1 cellular context compared by ENCODE assay signal in genomic region chr5:157059093-157059539, GRCh38.
A peak's percentile ranks its signal among the peaks of the same experiment; 100 is the strongest.
TF ChIP-seq lines count a peak whose summit lies in the region.

Gene HAVCR1 (minus strand): TSS chr5:157059116. CDS start chr5:157057943, 1,173 bp downstream.

TF ChIP-seq in HepG2, 621 proteins besides CTCF, POLR2A, EP300 and RAD21 (continued from another document and continues in another):
- TF ChIP-seq HNF1B (CRISPR knock-in tag; IDR thresholded peaks at IDR 0.05) (peak; percentile 97), SRY (CRISPR knock-in tag; IDR thresholded peaks at IDR 0.05) (no peak), PCBP1 (IDR thresholded peaks at IDR 0.05; ENCODE audit: borderline replicate concordance, low read depth, low read length) (no peak), ZNF136 (CRISPR knock-in tag; IDR thresholded peaks at IDR 0.05; ENCODE audit: low read depth) (0 out of 2 replicates have a peak, but pooled peaks have one; percentile 37), FOXP4 (CRISPR knock-in tag; IDR thresholded peaks at IDR 0.05) (peak; percentile 22; the same call in 1 of the 2 replicates), ZNF343 (CRISPR knock-in tag; IDR thresholded peaks at IDR 0.05) (no peak), ZNF761 (CRISPR knock-in tag; conservative IDR thresholded peaks at IDR 0.05) (no peak), FOXO1 (CRISPR knock-in tag; IDR thresholded peaks at IDR 0.05) (peak; percentile 55; the same call in 1 of the 2 replicates), RARA (CRISPR knock-in tag; IDR thresholded peaks at IDR 0.05) (peak; percentile 44; the same call in 1 of the 2 replicates), CHCHD3 (CRISPR knock-in tag; IDR thresholded peaks at IDR 0.05) (no peak), ZNF253 (CRISPR knock-in tag; IDR thresholded peaks at IDR 0.05; ENCODE audit: borderline replicate concordance) (no peak), NFYB (CRISPR knock-in tag; IDR thresholded peaks at IDR 0.05) (no peak), ZSCAN22 (CRISPR knock-in tag; IDR thresholded peaks at IDR 0.05) (no peak), DZIP1 (CRISPR knock-in tag; IDR thresholded peaks at IDR 0.05) (no peak), ELF3 (CRISPR knock-in tag; IDR thresholded peaks at IDR 0.05) (peak; percentile 58; the same call in 1 of the 2 replicates), KDM5B (CRISPR knock-in tag; IDR thresholded peaks at IDR 0.05; ENCODE audit: borderline replicate concordance) (no peak), HDAC2 (CRISPR knock-in tag; IDR thresholded peaks at IDR 0.05) (peak; percentile 70), ZSCAN21 (CRISPR knock-in tag; IDR thresholded peaks at IDR 0.05; ENCODE audit: borderline replicate concordance) (0 out of 2 replicates have a peak, but pooled peaks have one; percentile 30), DMAP1 (CRISPR knock-in tag; IDR thresholded peaks at IDR 0.05) (no peak; the same call in 1 of the 2 replicates), THAP9 (CRISPR knock-in tag; IDR thresholded peaks at IDR 0.05; ENCODE audit: borderline replicate concordance) (no peak), MIXL1 (CRISPR knock-in tag; IDR thresholded peaks at IDR 0.05) (peak; percentile 89), ZNF672 (CRISPR knock-in tag; IDR thresholded peaks at IDR 0.05) (no peak), FOXA3 (CRISPR knock-in tag; IDR thresholded peaks at IDR 0.05) (peak; percentile 90), DMTF1 (CRISPR knock-in tag; IDR thresholded peaks at IDR 0.05) (no peak), ZNF234 (CRISPR knock-in tag; conservative IDR thresholded peaks at IDR 0.05) (no peak), SOX5 (CRISPR knock-in tag; IDR thresholded peaks at IDR 0.05; ENCODE audit: borderline replicate concordance) (peak; percentile 46; the same call in 1 of the 2 replicates), PTBP1 (IDR thresholded peaks at IDR 0.05; ENCODE audit: low read depth, low read length, poor library complexity, severe bottlenecking) (no peak), MXD1 (CRISPR knock-in tag; IDR thresholded peaks at IDR 0.05) (no peak), ZNF614 (CRISPR knock-in tag; IDR thresholded peaks at IDR 0.05; ENCODE audit: borderline replicate concordance) (peak; percentile 66), MXD4 (CRISPR knock-in tag; IDR thresholded peaks at IDR 0.05) (no peak), BCL6 (CRISPR knock-in tag; IDR thresholded peaks at IDR 0.05) (peak; percentile 45; the same call in 1 of the 2 replicates), HMGXB3 (CRISPR knock-in tag; IDR thresholded peaks at IDR 0.05; ENCODE audit: borderline replicate concordance) (no peak; the same call in 1 of the 2 replicates)
- TF ChIP-seq, protein P1, sequence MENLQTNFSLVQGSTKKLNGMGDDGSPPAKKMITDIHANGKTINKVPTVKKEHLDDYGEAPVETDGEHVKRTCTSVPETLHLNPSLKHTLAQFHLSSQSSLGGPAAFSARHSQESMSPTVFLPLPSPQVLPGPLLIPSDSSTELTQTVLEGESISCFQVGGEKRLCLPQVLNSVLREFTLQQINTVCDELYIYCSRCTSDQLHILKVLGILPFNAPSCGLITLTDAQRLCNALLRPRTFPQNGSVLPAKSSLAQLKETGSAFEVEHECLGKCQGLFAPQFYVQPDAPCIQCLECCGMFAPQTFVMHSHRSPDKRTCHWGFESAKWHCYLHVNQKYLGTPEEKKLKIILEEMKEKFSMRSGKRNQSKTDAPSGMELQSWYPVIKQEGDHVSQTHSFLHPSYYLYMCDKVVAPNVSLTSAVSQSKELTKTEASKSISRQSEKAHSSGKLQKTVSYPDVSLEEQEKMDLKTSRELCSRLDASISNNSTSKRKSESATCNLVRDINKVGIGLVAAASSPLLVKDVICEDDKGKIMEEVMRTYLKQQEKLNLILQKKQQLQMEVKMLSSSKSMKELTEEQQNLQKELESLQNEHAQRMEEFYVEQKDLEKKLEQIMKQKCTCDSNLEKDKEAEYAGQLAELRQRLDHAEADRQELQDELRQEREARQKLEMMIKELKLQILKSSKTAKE (CRISPR knock-in tag; IDR thresholded peaks at IDR 0.05; ENCODE audit: borderline replicate concordance): no peak
- TF ChIP-seq, protein P2, sequence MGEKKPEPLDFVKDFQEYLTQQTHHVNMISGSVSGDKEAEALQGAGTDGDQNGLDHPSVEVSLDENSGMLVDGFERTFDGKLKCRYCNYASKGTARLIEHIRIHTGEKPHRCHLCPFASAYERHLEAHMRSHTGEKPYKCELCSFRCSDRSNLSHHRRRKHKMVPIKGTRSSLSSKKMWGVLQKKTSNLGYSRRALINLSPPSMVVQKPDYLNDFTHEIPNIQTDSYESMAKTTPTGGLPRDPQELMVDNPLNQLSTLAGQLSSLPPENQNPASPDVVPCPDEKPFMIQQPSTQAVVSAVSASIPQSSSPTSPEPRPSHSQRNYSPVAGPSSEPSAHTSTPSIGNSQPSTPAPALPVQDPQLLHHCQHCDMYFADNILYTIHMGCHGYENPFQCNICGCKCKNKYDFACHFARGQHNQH (CRISPR knock-in tag; IDR thresholded peaks at IDR 0.05): peak; percentile 33; the same call in 1 of the 2 replicates
- TF ChIP-seq, protein P3, sequence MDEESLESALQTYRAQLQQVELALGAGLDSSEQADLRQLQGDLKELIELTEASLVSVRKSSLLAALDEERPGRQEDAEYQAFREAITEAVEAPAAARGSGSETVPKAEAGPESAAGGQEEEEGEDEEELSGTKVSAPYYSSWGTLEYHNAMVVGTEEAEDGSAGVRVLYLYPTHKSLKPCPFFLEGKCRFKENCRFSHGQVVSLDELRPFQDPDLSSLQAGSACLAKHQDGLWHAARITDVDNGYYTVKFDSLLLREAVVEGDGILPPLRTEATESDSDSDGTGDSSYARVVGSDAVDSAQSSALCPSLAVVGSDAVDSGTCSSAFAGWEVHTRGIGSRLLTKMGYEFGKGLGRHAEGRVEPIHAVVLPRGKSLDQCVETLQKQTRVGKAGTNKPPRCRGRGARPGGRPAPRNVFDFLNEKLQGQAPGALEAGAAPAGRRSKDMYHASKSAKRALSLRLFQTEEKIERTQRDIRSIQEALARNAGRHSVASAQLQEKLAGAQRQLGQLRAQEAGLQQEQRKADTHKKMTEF (CRISPR knock-in tag; IDR thresholded peaks at IDR 0.05): peak; percentile 55; the same call in 1 of the 2 replicates
- TF ChIP-seq, protein P4, sequence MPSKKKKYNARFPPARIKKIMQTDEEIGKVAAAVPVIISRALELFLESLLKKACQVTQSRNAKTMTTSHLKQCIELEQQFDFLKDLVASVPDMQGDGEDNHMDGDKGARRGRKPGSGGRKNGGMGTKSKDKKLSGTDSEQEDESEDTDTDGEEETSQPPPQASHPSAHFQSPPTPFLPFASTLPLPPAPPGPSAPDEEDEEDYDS (CRISPR knock-in tag; IDR thresholded peaks at IDR 0.05): peak; percentile 96
